23 cellular contexts compared by ENCODE assay signal in the genomic region with DNA sequence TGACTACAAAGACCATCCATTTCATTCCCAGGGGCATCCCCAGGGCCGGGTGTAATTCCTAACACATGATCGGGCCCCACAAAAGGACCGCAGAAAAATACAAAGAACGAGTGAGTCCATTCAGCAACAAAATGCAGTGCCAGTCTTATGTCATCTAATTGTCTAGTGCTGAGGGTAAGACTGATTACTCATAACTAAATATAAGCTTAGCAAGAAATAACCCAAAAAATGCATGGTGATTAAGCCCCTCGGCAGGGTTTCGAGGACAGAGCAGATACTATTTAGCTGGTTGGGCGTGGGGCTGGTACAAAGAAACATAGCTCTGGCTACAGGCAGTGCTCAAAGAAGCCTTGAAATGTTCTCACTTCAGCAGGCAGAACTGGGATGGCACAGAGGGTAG.
"Had no signal": no experiment of that assay in that cellular context is flagged by ENCODE, and none has a peak within 500 bp of the region (broad histone marks: within the 10 kb centered on the region; RNA-seq: fewer than 3 reads in every experiment).

No MANE protein-coding gene starts in this region.

- H3K27ac Mint-ChIP-seq: activated naive CD4-positive, alpha-beta T cell treated with anti-CD3 and anti-CD28 coated beads, Interleukin-2, amount 10 ng/mL, durations not matched to agents 7 days and 5 days; natural killer cell; T-helper 1 cell treated with Interleukin-12 subunit alpha and Interleukin-12 subunit beta and Interleukin-4 antibody, amounts not matched to agents 30 μg/mL and 1 μg/mL, for 36 hours had no signal

- H3K27me3 ChIP-seq: colonic mucosa, esophagus squamous epithelium, gastroesophageal sphincter, ovary, right atrium auricular region, upper lobe of left lung had no signal

- H3K4me3 ChIP-seq: colonic mucosa, esophagus squamous epithelium, gastroesophageal sphincter, ovary, prostate gland, right atrium auricular region, upper lobe of left lung had no signal

- H3K27me3 Mint-ChIP-seq: activated naive CD4-positive, alpha-beta T cell treated with anti-CD3 and anti-CD28 coated beads, Interleukin-2, amount 10 ng/mL, durations not matched to agents 7 days and 5 days; central memory CD8-positive, alpha-beta T cell had no signal

- H3K27ac ChIP-seq: colonic mucosa, esophagus squamous epithelium, gastroesophageal sphincter, ovary, prostate gland, right atrium auricular region, upper lobe of left lung had no signal

- H3K9me3 ChIP-seq: colonic mucosa, esophagus squamous epithelium, gastroesophageal sphincter, ovary, prostate gland, right atrium auricular region, upper lobe of left lung had no signal

- H3K36me3 Mint-ChIP-seq: activated naive CD4-positive, alpha-beta T cell treated with anti-CD3 and anti-CD28 coated beads, Interleukin-2, amount 10 ng/mL, durations not matched to agents 7 days and 5 days; natural killer cell had no signal

- H3K4me3 Mint-ChIP-seq: activated naive CD4-positive, alpha-beta T cell treated with anti-CD3 and anti-CD28 coated beads, Interleukin-2, amount 10 ng/mL, durations not matched to agents 7 days and 5 days; activated T-cell treated with anti-CD3 and anti-CD28 coated beads, Interleukin-2, amount 50 U/mL, for 4 hours; central memory CD8-positive, alpha-beta T cell; natural killer cell; T-helper 1 cell treated with Interleukin-12 subunit alpha and Interleukin-12 subunit beta and Interleukin-4 antibody, amounts not matched to agents 30 μg/mL and 1 μg/mL, for 36 hours had no signal

- H3K4me1 Mint-ChIP-seq: activated naive CD4-positive, alpha-beta T cell treated with anti-CD3 and anti-CD28 coated beads, Interleukin-2, amount 10 ng/mL, durations not matched to agents 7 days and 5 days; central memory CD8-positive, alpha-beta T cell; natural killer cell had no signal

- ATAC-seq: activated T-cell treated with anti-CD3 and anti-CD28 coated beads, Interleukin-2, amount 50 U/mL, for 4 hours; gastroesophageal sphincter; left ventricle myocardium superior; natural killer cell had no signal

- DNase-seq: activated CD4-positive, alpha-beta T cell treated with anti-CD3 and anti-CD28 coated beads for 4 hours; activated CD4-positive, alpha-beta T cell treated with anti-CD3 and anti-CD28 coated beads, Interleukin-2, amount 50 U/mL, for 48 hours; activated CD4-positive, CD25-positive, alpha-beta regulatory T cell; activated CD8-positive, alpha-beta memory T cell treated with anti-CD3 and anti-CD28 coated beads, Interleukin-2, amount 50 U/mL, for 48 hours; activated naive CD4-positive, alpha-beta T cell treated with anti-CD3 and anti-CD28 coated beads, Interleukin-2, amount 10 ng/mL, durations not matched to agents 7 days and 5 days; activated T-cell treated with anti-CD3 and anti-CD28 coated beads, Interleukin-2, amount 50 U/mL, for 4 hours; amygdala; colonic mucosa; esophagus squamous epithelium; head of caudate nucleus; hypothalamus; left ventricle myocardium superior; midbrain; natural killer cell; ovary; stimulated activated CD4-positive, alpha-beta T cell treated with anti-CD3 and anti-CD28 coated beads, Interleukin-4, amount 100 ng/mL, for 24 hours; stimulated activated naive CD4-positive, alpha-beta T cell treated with Interleukin-2 at 50 U/mL for 16 hours; upper lobe of left lung had no signal

- H3K4me1 ChIP-seq: colonic mucosa, esophagus squamous epithelium, gastroesophageal sphincter, prostate gland, right atrium auricular region, upper lobe of left lung had no signal

- H3K36me3 ChIP-seq: colonic mucosa, esophagus squamous epithelium, gastroesophageal sphincter, ovary, prostate gland, right atrium auricular region, upper lobe of left lung had no signal
